Comparison of ENCODE assay signal across 38 cellular contexts in the genomic region with DNA sequence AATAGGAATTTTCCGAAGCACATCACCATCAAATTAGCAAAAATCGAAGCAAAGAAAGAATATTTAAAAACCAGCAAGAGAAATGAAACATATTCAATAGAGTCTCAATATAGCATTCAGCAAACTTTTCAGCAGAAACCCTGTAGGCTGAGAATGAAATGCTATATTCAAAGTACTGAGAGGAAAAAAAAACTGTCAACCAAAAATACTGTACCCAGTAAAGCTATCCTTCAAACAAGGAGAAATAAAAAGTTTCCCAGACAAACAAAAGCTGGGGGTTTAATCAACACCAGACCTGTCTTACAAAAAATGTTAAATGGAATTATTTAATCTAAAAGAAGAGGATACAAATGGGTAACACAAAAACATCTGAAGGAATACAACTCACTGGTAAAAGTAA.
"Had no signal": no experiment of that assay in that cellular context is flagged by ENCODE, and none has a peak within 500 bp of the region (broad histone marks: within the 10 kb centered on the region; RNA-seq: fewer than 3 reads in every experiment).

No MANE protein-coding gene starts in this region.

- H3K9me3 ChIP-seq: breast epithelium had no signal

- DNase-seq: activated effector memory CD4-positive, alpha-beta T cell treated with anti-CD3 and anti-CD28 coated beads, Interleukin-2, amount 50 U/mL, for 16 hours; activated effector memory CD4-positive, alpha-beta T cell treated with Interleukin-2 at 50 U/mL for 16 hours; activated gamma-delta T cell; activated gamma-delta T cell treated with Interleukin-2 at 50 U/mL for 16 hours; activated naive CD4-positive, alpha-beta T cell; activated naive CD4-positive, alpha-beta T cell treated with anti-CD3 and anti-CD28 coated beads for 36 hours; activated naive CD4-positive, alpha-beta T cell treated with anti-CD3 and anti-CD28 coated beads, Interleukin-2, amount 10 ng/mL, durations not matched to agents 7 days and 5 days; activated naive CD4-positive, alpha-beta T cell treated with anti-CD3 and anti-CD28 coated beads, Interleukin-2, amount 50 U/mL, for 16 hours; activated naive CD4-positive, alpha-beta T cell treated with Interleukin-2 at 50 U/mL for 16 hours; activated naive CD8-positive, alpha-beta T cell treated with anti-CD3 and anti-CD28 coated beads for 36 hours; activated naive CD8-positive, alpha-beta T cell treated with anti-CD3 and anti-CD28 coated beads, Interleukin-2, amount 10 ng/mL, durations not matched to agents 7 days and 5 days; activated naive CD8-positive, alpha-beta T cell treated with anti-CD3 and anti-CD28 coated beads, Interleukin-2, amount 50 U/mL, for 24 hours; activated T-cell treated with anti-CD3 and anti-CD28 coated beads, Interleukin-2, amount 50 U/mL, for 1 hour; activated T-cell treated with anti-CD3 and anti-CD28 coated beads, Interleukin-2, amount 50 U/mL, for 24 hours; activated T-cell treated with anti-CD3 and anti-CD28 coated beads, Interleukin-2, amount 50 U/mL, for 4 hours; activated T-cell treated with anti-CD3 and anti-CD28 coated beads, Interleukin-2, amount 50 U/mL, for 48 hours; activated T-cell treated with anti-CD3 and anti-CD28 coated beads, Interleukin-2, amount 50 U/mL, for 72 hours; adrenal gland; amniotic stem cell; amygdala; anterior cingulate cortex; aorta; body of pancreas; brain microvascular endothelial cell; caudate nucleus; central memory CD4-positive, alpha-beta T cell; cerebellar nuclear complex had no signal

- ATAC-seq: activated naive CD4-positive, alpha-beta T cell treated with anti-CD3 and anti-CD28 coated beads, Interleukin-2, amount 50 U/mL, for 72 hours; activated naive CD8-positive, alpha-beta T cell treated with anti-CD3 and anti-CD28 coated beads, Interleukin-2, amount 50 U/mL, for 24 hours; activated T-cell treated with anti-CD3 and anti-CD28 coated beads, Interleukin-2, amount 50 U/mL, for 4 hours; activated T-cell treated with anti-CD3 and anti-CD28 coated beads, Interleukin-2, amount 50 U/mL, for 72 hours; activated T-helper 17 cell treated with anti-CD3 and anti-CD28 coated beads, Interleukin-2, amount 50 U/mL, for 72 hours; body of pancreas had no signal

- H3K4me1 Mint-ChIP-seq: activated naive CD4-positive, alpha-beta T cell treated with anti-CD3 and anti-CD28 coated beads, Interleukin-2, amount 10 ng/mL, durations not matched to agents 7 days and 5 days; activated naive CD4-positive, alpha-beta T cell treated with anti-CD3 and anti-CD28 coated beads, Interleukin-2, amount 50 U/mL, for 24 hours; activated naive CD8-positive, alpha-beta T cell treated with anti-CD3 and anti-CD28 coated beads for 36 hours; activated naive CD8-positive, alpha-beta T cell treated with anti-CD3 and anti-CD28 coated beads, Interleukin-2, amount 10 ng/mL, durations not matched to agents 7 days and 5 days; activated naive CD8-positive, alpha-beta T cell treated with anti-CD3 and anti-CD28 coated beads, Interleukin-2, amount 50 U/mL, for 24 hours; activated T-helper 17 cell treated with anti-CD3 and anti-CD28 coated beads, Interleukin-2, amount 50 U/mL, for 72 hours; brain; central memory CD8-positive, alpha-beta T cell had no signal

- H3K27me3 ChIP-seq: adrenal gland, ascending aorta, body of pancreas, brain microvascular endothelial cell, breast epithelium, cardiac muscle cell had no signal

- H3K4me3 ChIP-seq: adrenal gland, ascending aorta, body of pancreas, breast epithelium, cardiac muscle cell had no signal

- H3K27ac ChIP-seq: adrenal gland, ascending aorta, body of pancreas, brain microvascular endothelial cell, breast epithelium, cardiac muscle cell had no signal

- H3K36me3 ChIP-seq: adrenal gland, ascending aorta, brain microvascular endothelial cell, breast epithelium, cardiac muscle cell had no signal

- H3K27ac Mint-ChIP-seq: activated naive CD4-positive, alpha-beta T cell treated with anti-CD3 and anti-CD28 coated beads for 36 hours; activated naive CD4-positive, alpha-beta T cell treated with anti-CD3 and anti-CD28 coated beads, Interleukin-2, amount 10 ng/mL, durations not matched to agents 7 days and 5 days; activated naive CD4-positive, alpha-beta T cell treated with anti-CD3 and anti-CD28 coated beads, Interleukin-2, amount 50 U/mL, for 24 hours; activated naive CD4-positive, alpha-beta T cell treated with anti-CD3 and anti-CD28 coated beads, Interleukin-2, amount 50 U/mL, for 72 hours; activated naive CD8-positive, alpha-beta T cell; activated naive CD8-positive, alpha-beta T cell treated with anti-CD3 and anti-CD28 coated beads for 36 hours; activated naive CD8-positive, alpha-beta T cell treated with anti-CD3 and anti-CD28 coated beads, Interleukin-2, amount 10 ng/mL, durations not matched to agents 7 days and 5 days; activated naive CD8-positive, alpha-beta T cell treated with anti-CD3 and anti-CD28 coated beads, Interleukin-2, amount 50 U/mL, for 24 hours; activated T-cell treated with anti-CD3 and anti-CD28 coated beads, Interleukin-2, amount 50 U/mL, for 24 hours; activated T-cell treated with anti-CD3 and anti-CD28 coated beads, Interleukin-2, amount 50 U/mL, for 72 hours; activated T-helper 1 cell treated with anti-CD3 and anti-CD28 coated beads, Interleukin-12 subunit alpha, Interleukin-12 subunit beta, Interleukin-2, Interleukin-4 antibody, amounts not matched to agents 30 ng/mL and 10 ng/mL and 1 ng/mL, durations not matched to agents 14 hours and 24 hours and 36 hours; activated T-helper 17 cell treated with anti-CD3 and anti-CD28 coated beads, Interleukin-2, amount 50 U/mL, for 72 hours; activated T-helper 2 cell treated with anti-CD3 and anti-CD28 coated beads, Interferon-gamma antibody, Interleukin-2, Interleukin-4, amounts not matched to agents 10 μg/mL and 5 μg/mL and 100 μg/mL, durations not matched to agents 14 hours and 24 hours and 36 hours; brain had no signal

- H3K4me1 ChIP-seq: adrenal gland, ascending aorta, body of pancreas, breast epithelium had no signal

- H3K4me3 Mint-ChIP-seq: activated naive CD4-positive, alpha-beta T cell treated with anti-CD3 and anti-CD28 coated beads for 36 hours; activated naive CD4-positive, alpha-beta T cell treated with anti-CD3 and anti-CD28 coated beads, Interleukin-2, amount 10 ng/mL, durations not matched to agents 7 days and 5 days; activated naive CD4-positive, alpha-beta T cell treated with anti-CD3 and anti-CD28 coated beads, Interleukin-2, amount 50 U/mL, for 24 hours; activated naive CD8-positive, alpha-beta T cell; activated naive CD8-positive, alpha-beta T cell treated with anti-CD3 and anti-CD28 coated beads for 36 hours; activated naive CD8-positive, alpha-beta T cell treated with anti-CD3 and anti-CD28 coated beads, Interleukin-2, amount 10 ng/mL, durations not matched to agents 7 days and 5 days; activated naive CD8-positive, alpha-beta T cell treated with anti-CD3 and anti-CD28 coated beads, Interleukin-2, amount 50 U/mL, for 24 hours; activated T-cell treated with anti-CD3 and anti-CD28 coated beads, Interleukin-2, amount 50 U/mL, for 24 hours; activated T-cell treated with anti-CD3 and anti-CD28 coated beads, Interleukin-2, amount 50 U/mL, for 4 hours; activated T-cell treated with anti-CD3 and anti-CD28 coated beads, Interleukin-2, amount 50 U/mL, for 72 hours; activated T-helper 1 cell treated with anti-CD3 and anti-CD28 coated beads, Interleukin-12 subunit alpha, Interleukin-12 subunit beta, Interleukin-2, Interleukin-4 antibody, amounts not matched to agents 30 ng/mL and 10 ng/mL and 1 ng/mL, durations not matched to agents 14 hours and 24 hours and 36 hours; activated T-helper 17 cell treated with anti-CD3 and anti-CD28 coated beads, Interleukin-2, amount 50 U/mL, for 72 hours; brain; central memory CD8-positive, alpha-beta T cell had no signal

- H3K27me3 Mint-ChIP-seq: activated naive CD4-positive, alpha-beta T cell treated with anti-CD3 and anti-CD28 coated beads, Interleukin-2, amount 10 ng/mL, durations not matched to agents 7 days and 5 days; activated naive CD8-positive, alpha-beta T cell; activated naive CD8-positive, alpha-beta T cell treated with anti-CD3 and anti-CD28 coated beads for 36 hours; activated naive CD8-positive, alpha-beta T cell treated with anti-CD3 and anti-CD28 coated beads, Interleukin-2, amount 10 ng/mL, durations not matched to agents 7 days and 5 days; activated naive CD8-positive, alpha-beta T cell treated with anti-CD3 and anti-CD28 coated beads, Interleukin-2, amount 50 U/mL, for 24 hours; activated T-cell treated with anti-CD3 and anti-CD28 coated beads, Interleukin-2, amount 50 U/mL, for 24 hours; brain; central memory CD8-positive, alpha-beta T cell had no signal

- H3K36me3 Mint-ChIP-seq: activated naive CD4-positive, alpha-beta T cell treated with anti-CD3 and anti-CD28 coated beads, Interleukin-2, amount 10 ng/mL, durations not matched to agents 7 days and 5 days; activated naive CD8-positive, alpha-beta T cell; activated naive CD8-positive, alpha-beta T cell treated with anti-CD3 and anti-CD28 coated beads for 36 hours; activated naive CD8-positive, alpha-beta T cell treated with anti-CD3 and anti-CD28 coated beads, Interleukin-2, amount 10 ng/mL, durations not matched to agents 7 days and 5 days had no signal
